8 cellular contexts compared by ENCODE assay signal in genomic region chr7:158818325-158819213, GRCh38. TPM values are rescaled to one million over a fixed set of nuclear protein-coding genes. Genes with fewer than 3 reads are reported as not detected.
DNase-seq lines count a peak whose midpoint lies in the region; ATAC-seq and TF ChIP-seq lines count a peak whose summit lies in the region.

No MANE protein-coding gene starts in this region.

- DNase-seq in HEK293T (ENCODE audit: extremely low spot score) (peak; percentile 57), MG63 (peak; percentile 97), dermis microvascular lymphatic vessel endothelial cell (ENCODE audit: low read depth in 2 of 2) (peak; percentile 97 to 98), lung (ENCODE audit: low spot score) (peak; percentile 89), NCI-H1694 treated with DMSO at 0.1 percent for 48 hours (lab: John Stamatoyannopoulos, UW) (no peak)
- peak; percentile 95 for DNase-seq in activated CD4-positive, alpha-beta T cell treated with anti-CD3 and anti-CD28 coated beads, Interleukin-2, amount 10 ng/mL, durations not matched to agents 24 days and 14 days
- DNase-seq in stimulated activated CD4-positive, alpha-beta T cell treated with anti-CD3 and anti-CD28 coated beads, TNF-alpha, amount 100 ng/mL, for 4 hours (ENCODE audit: low read depth in 3 of 3) = peak; percentile 32 to 52 (median 49)

- no peaks in the 10 kb centered on the region for H3K9me3 Mint-ChIP-seq in activated CD4-positive, alpha-beta T cell treated with anti-CD3 and anti-CD28 coated beads, Interleukin-2, amount 10 ng/mL, durations not matched to agents 24 days and 14 days

- ATAC-seq in GM18499 (IDR thresholded peaks at IDR 0.05; ENCODE audit: insufficient read depth, unreplicated experiment) (peak; percentile 53), lung (ENCODE audit: insufficient read depth, low FRiP score) (peak; percentile 93)

- H3K27me3 Mint-ChIP-seq in activated CD4-positive, alpha-beta T cell treated with anti-CD3 and anti-CD28 coated beads, Interleukin-2, amount 10 ng/mL, durations not matched to agents 24 days and 14 days = no peaks in the 10 kb centered on the region

- H3K27ac Mint-ChIP-seq in activated CD4-positive, alpha-beta T cell treated with anti-CD3 and anti-CD28 coated beads, Interleukin-2, amount 10 ng/mL, durations not matched to agents 24 days and 14 days = peak overlapping the region; percentile 96

- peak overlapping the region; percentile 89 to 99 for H3K27ac ChIP-seq in lung (ENCODE audit: low read depth in 1 of 2, low read length in 1 of 2)

- H3K9me3 ChIP-seq in MG63 (no peaks in the 10 kb centered on the region), lung (ENCODE audit: control insufficient read depth in 2 of 2, insufficient read depth in 1 of 2, low read length in 1 of 2) (no peaks in the 10 kb centered on the region)

- H3K36me3 ChIP-seq in MG63 = no peaks in the 10 kb centered on the region
- H3K36me3 ChIP-seq in lung (ENCODE audit: control insufficient read depth in 2 of 2, insufficient read depth in 2 of 2, low read length in 2 of 2) = no peaks in the 10 kb centered on the region

- intact Hi-C loops in activated CD4-positive, alpha-beta T cell treated with anti-CD3 and anti-CD28 coated beads, Interleukin-2, amount 10 ng/mL, durations not matched to agents 24 days and 14 days (cut with micrococcal nuclease) = loop anchor here (1.0 to 2.0 kb wide), 4 partner anchors 11 to 162 kb away; partner anchors contain the start of genes DYNC2I1, ESYT2 and NCAPG2

- WGBS in lung, 2 donors = 12 to 14% methylated on average over 15 of the region's 15 CpGs

- H3K4me1 Mint-ChIP-seq in activated CD4-positive, alpha-beta T cell treated with anti-CD3 and anti-CD28 coated beads, Interleukin-2, amount 10 ng/mL, durations not matched to agents 24 days and 14 days = peaks cover 81% of the 10 kb centered on the region

- peak overlapping the region; percentile 89 for H3K4me3 Mint-ChIP-seq in activated CD4-positive, alpha-beta T cell treated with anti-CD3 and anti-CD28 coated beads, Interleukin-2, amount 10 ng/mL, durations not matched to agents 24 days and 14 days

- H3K27me3 ChIP-seq in MG63 (no peaks in the 10 kb centered on the region), lung (ENCODE audit: control insufficient read depth, insufficient read depth) (no peaks in the 10 kb centered on the region)

- H3K4me1 ChIP-seq in lung (ENCODE audit: control insufficient read depth in 2 of 2, insufficient read depth in 2 of 2, low read length in 2 of 2) = peaks cover 22 to 42% of the 10 kb centered on the region in 2 donors

- peaks cover 17% of the 10 kb centered on the region for H3K36me3 Mint-ChIP-seq in activated CD4-positive, alpha-beta T cell treated with anti-CD3 and anti-CD28 coated beads, Interleukin-2, amount 10 ng/mL, durations not matched to agents 24 days and 14 days (ENCODE audit: low read depth)

- H3K4me3 ChIP-seq in MG63 = peak overlapping the region; percentile 36
- no peak overlapping the region for H3K4me3 ChIP-seq in lung

- CTCF ChIA-PET in HEK293T (lab: Yijun Ruan, JAX) = no interaction called here

- POLR2A ChIA-PET in HEK293T (lab: Yijun Ruan, JAX) = interaction anchor here (1.3 to 1.6 kb wide), 2 partner anchors 10 to 11 kb away, joined by 4 to 5 read pairs; partner anchors contain the start of gene ESYT2

- TF ChIP-seq CTCF in lung (IDR thresholded peaks at IDR 0.05; ENCODE audit: control extremely low read depth, extremely low read depth) = no peak

TF ChIP-seq in HEK293T, 16 proteins besides CTCF, POLR2A, EP300 and RAD21:
- no peak for TF ChIP-seq LEF1 (IDR thresholded peaks at IDR 0.05; ENCODE audit: borderline replicate concordance)
- no peak for TF ChIP-seq PKNOX1 (IDR thresholded peaks at IDR 0.05)
- TF ChIP-seq FOXK2 (IDR thresholded peaks at IDR 0.05) = no peak
- TF ChIP-seq BHLHE40 (IDR thresholded peaks at IDR 0.05; ENCODE audit: borderline replicate concordance) = no peak
- no peak for TF ChIP-seq L3MBTL2 (conservative IDR thresholded peaks at IDR 0.05)
- no peak for TF ChIP-seq SP1 (IDR thresholded peaks at IDR 0.05)
- TF ChIP-seq ARNT (IDR thresholded peaks at IDR 0.05) = no peak
- TF ChIP-seq TARDBP (IDR thresholded peaks at IDR 0.05) = no peak
- no peak for TF ChIP-seq ZNF384 (IDR thresholded peaks at IDR 0.05)
- no peak for TF ChIP-seq HDGF (IDR thresholded peaks at IDR 0.05; ENCODE audit: borderline replicate concordance)
- no peak for TF ChIP-seq NFRKB (IDR thresholded peaks at IDR 0.05)
- TF ChIP-seq SUZ12 (IDR thresholded peaks at IDR 0.05) = no peak
- TF ChIP-seq ELF4 (IDR thresholded peaks at IDR 0.05) = no peak
- no peak for TF ChIP-seq FOXA1 (IDR thresholded peaks at IDR 0.05)
- TF ChIP-seq CTBP1 (IDR thresholded peaks at IDR 0.05; ENCODE audit: borderline replicate concordance) = no peak
- TF ChIP-seq FOXM1 (IDR thresholded peaks at IDR 0.05; ENCODE audit: borderline replicate concordance) = no peak

RNA-seq across cellular contexts. Expression of gene ESYT2, which starts 10.7 kb away (rescaled TPM):
- 38.2 and 108 TPM in 2 replicates for total RNA-seq in MG63 (2014; rRNA removed; shearing (Covaris generic); ENCODE audit: low replicate concordance)
- total RNA-seq in activated CD4-positive, alpha-beta T cell treated with anti-CD3 and anti-CD28 coated beads, Interleukin-2, amount 10 ng/mL, durations not matched to agents 24 days and 14 days = 60.3 and 61.3 TPM in 2 replicates
- total RNA-seq in dermis microvascular lymphatic vessel endothelial cell = 40.3 and 43.5 TPM in 2 replicates
- 10 to 100 TPM; 79.7 to 83.0 TPM for total RNA-seq in lung
- 10 to 100 TPM; 16.4 to 36.2 TPM for polyA plus RNA-seq in lung

RNA-seq across cellular contexts. Expression of gene DYNC2I1, which starts 37.8 kb away (rescaled TPM):
- 1.9 and 2.0 TPM in 2 replicates for total RNA-seq in MG63 (2014; rRNA removed; shearing (Covaris generic); ENCODE audit: low replicate concordance)
- 13.6 and 13.9 TPM in 2 replicates for total RNA-seq in activated CD4-positive, alpha-beta T cell treated with anti-CD3 and anti-CD28 coated beads, Interleukin-2, amount 10 ng/mL, durations not matched to agents 24 days and 14 days
- total RNA-seq in dermis microvascular lymphatic vessel endothelial cell (3.3 and 3.5 TPM in 2 replicates), lung (10 to 100 TPM; 25.6 to 26.2 TPM)
- 10 to 100 TPM; 10.3 to 14.0 TPM for polyA plus RNA-seq in lung
